ENCODE assay signal across 10 cellular contexts in the genomic region with DNA sequence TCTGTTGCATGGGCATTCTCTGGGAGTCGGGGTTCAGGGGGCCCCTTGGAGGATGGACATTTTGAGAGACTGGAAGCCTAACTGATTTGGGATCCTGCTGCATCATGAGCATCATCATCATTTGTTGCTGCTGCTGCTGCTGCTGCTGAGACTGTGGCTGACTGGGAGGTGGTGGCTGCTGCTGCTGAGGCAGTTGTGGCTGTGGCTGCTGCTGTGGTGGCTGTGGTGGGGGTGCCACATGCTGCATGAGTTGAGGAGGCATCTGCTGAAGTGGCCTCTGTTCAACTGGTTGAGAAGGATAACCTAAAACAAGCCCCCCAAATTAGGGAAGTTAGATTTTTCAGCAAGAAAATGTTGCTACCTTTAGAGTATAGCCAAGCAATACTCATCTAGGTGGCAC. TPM values are rescaled to one million over a fixed set of nuclear protein-coding genes. Genes with fewer than 3 reads are reported as not detected.
A peak's percentile ranks its signal among the peaks of the same experiment; 100 is the strongest.
DNase-seq lines count a peak whose midpoint lies in the region; ATAC-seq and TF ChIP-seq lines count a peak whose summit lies in the region.
"Had no signal": no experiment of that assay in that cellular context is flagged by ENCODE, and none has a peak within 500 bp of the region (broad histone marks: within the 10 kb centered on the region; RNA-seq: fewer than 3 reads in every experiment).

No MANE protein-coding gene starts in this region.

- H3K9me3 Mint-ChIP-seq in activated CD4-positive, alpha-beta T cell treated with anti-CD3 and anti-CD28 coated beads, Interleukin-2, amount 10 ng/mL, durations not matched to agents 24 days and 14 days, result no peaks in the 10 kb centered on the region
- H3K9me3 Mint-ChIP-seq in activated naive CD4-positive, alpha-beta T cell treated with anti-CD3 and anti-CD28 coated beads for 36 hours, result no peaks in the 10 kb centered on the region
- H3K9me3 Mint-ChIP-seq in brain, result no peaks in the 10 kb centered on the region
- H3K9me3 Mint-ChIP-seq in stimulated activated effector memory CD8-positive, alpha-beta T cell treated with anti-CD3 and anti-CD28 coated beads, Interleukin-12 subunit alpha, Interleukin-12 subunit beta, amount 100 ng/mL, for 72 hours, result no peaks in the 10 kb centered on the region
- H3K9me3 Mint-ChIP-seq: CD4-positive, CD25-positive, alpha-beta regulatory T cell had no signal

- H3K36me3 Mint-ChIP-seq in activated CD4-positive, alpha-beta T cell treated with anti-CD3 and anti-CD28 coated beads, Interleukin-2, amount 10 ng/mL, durations not matched to agents 24 days and 14 days (ENCODE audit: low read depth), result peaks cover 44% of the 10 kb centered on the region
- peaks cover 19% of the 10 kb centered on the region for H3K36me3 Mint-ChIP-seq in activated naive CD4-positive, alpha-beta T cell treated with anti-CD3 and anti-CD28 coated beads for 36 hours (ENCODE audit: low read depth)
- H3K36me3 Mint-ChIP-seq in brain, result peaks cover 26% of the 10 kb centered on the region
- peaks cover 75% of the 10 kb centered on the region for H3K36me3 Mint-ChIP-seq in stimulated activated effector memory CD8-positive, alpha-beta T cell treated with anti-CD3 and anti-CD28 coated beads, Interleukin-12 subunit alpha, Interleukin-12 subunit beta, amount 100 ng/mL, for 72 hours

- no peak overlapping the region for H3K4me3 Mint-ChIP-seq in activated CD4-positive, alpha-beta T cell treated with anti-CD3 and anti-CD28 coated beads, Interleukin-2, amount 10 ng/mL, durations not matched to agents 24 days and 14 days
- no peak overlapping the region for H3K4me3 Mint-ChIP-seq in activated naive CD4-positive, alpha-beta T cell treated with anti-CD3 and anti-CD28 coated beads for 36 hours
- H3K4me3 Mint-ChIP-seq in brain, result no peak overlapping the region
- H3K4me3 Mint-ChIP-seq in stimulated activated effector memory CD8-positive, alpha-beta T cell treated with anti-CD3 and anti-CD28 coated beads, Interleukin-12 subunit alpha, Interleukin-12 subunit beta, amount 100 ng/mL, for 72 hours, result no peak overlapping the region
- H3K4me3 Mint-ChIP-seq: CD4-positive, CD25-positive, alpha-beta regulatory T cell had no signal

- DNase-seq in activated CD4-positive, alpha-beta T cell treated with anti-CD3 and anti-CD28 coated beads, Interleukin-2, amount 10 ng/mL, durations not matched to agents 24 days and 14 days, result no peak
- no peak for DNase-seq in activated CD4-positive, alpha-beta T cell treated with anti-CD3 and anti-CD28 coated beads for 48 hours
- DNase-seq in activated naive CD4-positive, alpha-beta T cell treated with anti-CD3 and anti-CD28 coated beads for 36 hours, result no peak
- no peak for DNase-seq in activated naive CD4-positive, alpha-beta T cell treated with anti-CD3 and anti-CD28 coated beads, Interleukin-2, amount 50 U/mL, for 16 hours
- no peak for DNase-seq in stimulated activated effector memory CD8-positive, alpha-beta T cell treated with anti-CD3 and anti-CD28 coated beads, Interleukin-12 subunit alpha, Interleukin-12 subunit beta, amount 100 ng/mL, for 72 hours (ENCODE audit: low spot score in 2 of 2)
- DNase-seq in cortex of kidney (lab: John Stamatoyannopoulos, UW) (no peak), AG08395 (ENCODE audit: low spot score) (no peak)
- DNase-seq: CD4-positive, CD25-positive, alpha-beta regulatory T cell; DMS53 had no signal

- intact Hi-C loops in activated CD4-positive, alpha-beta T cell treated with anti-CD3 and anti-CD28 coated beads, Interleukin-2, amount 10 ng/mL, durations not matched to agents 24 days and 14 days (cut with micrococcal nuclease), result no loop called here
- intact Hi-C loops in activated naive CD4-positive, alpha-beta T cell treated with anti-CD3 and anti-CD28 coated beads for 36 hours (cut with micrococcal nuclease), result no loop called here

- ATAC-seq in stimulated activated effector memory CD8-positive, alpha-beta T cell treated with anti-CD3 and anti-CD28 coated beads, Interleukin-12 subunit alpha, Interleukin-12 subunit beta, amount 100 ng/mL, for 72 hours, result no peak

- H3K4me1 Mint-ChIP-seq in activated CD4-positive, alpha-beta T cell treated with anti-CD3 and anti-CD28 coated beads, Interleukin-2, amount 10 ng/mL, durations not matched to agents 24 days and 14 days, result peaks cover 6% of the 10 kb centered on the region
- peaks cover 8% of the 10 kb centered on the region for H3K4me1 Mint-ChIP-seq in activated naive CD4-positive, alpha-beta T cell treated with anti-CD3 and anti-CD28 coated beads for 36 hours (ENCODE audit: low read depth)
- H3K4me1 Mint-ChIP-seq in brain, result no peaks in the 10 kb centered on the region
- no peaks in the 10 kb centered on the region for H3K4me1 Mint-ChIP-seq in stimulated activated effector memory CD8-positive, alpha-beta T cell treated with anti-CD3 and anti-CD28 coated beads, Interleukin-12 subunit alpha, Interleukin-12 subunit beta, amount 100 ng/mL, for 72 hours

- H3K27me3 Mint-ChIP-seq in activated CD4-positive, alpha-beta T cell treated with anti-CD3 and anti-CD28 coated beads, Interleukin-2, amount 10 ng/mL, durations not matched to agents 24 days and 14 days, result no peaks in the 10 kb centered on the region
- no peaks in the 10 kb centered on the region for H3K27me3 Mint-ChIP-seq in activated naive CD4-positive, alpha-beta T cell treated with anti-CD3 and anti-CD28 coated beads for 36 hours (ENCODE audit: low read depth)
- no peaks in the 10 kb centered on the region for H3K27me3 Mint-ChIP-seq in brain
- H3K27me3 Mint-ChIP-seq: CD4-positive, CD25-positive, alpha-beta regulatory T cell had no signal

- H3K27ac Mint-ChIP-seq in activated CD4-positive, alpha-beta T cell treated with anti-CD3 and anti-CD28 coated beads, Interleukin-2, amount 10 ng/mL, durations not matched to agents 24 days and 14 days, result peak overlapping the region; percentile 36
- H3K27ac Mint-ChIP-seq in activated naive CD4-positive, alpha-beta T cell treated with anti-CD3 and anti-CD28 coated beads for 36 hours, result peak overlapping the region; percentile 31
- peak overlapping the region in 3 of 5 experiments; percentile 23 to 94 (median 70) for H3K27ac Mint-ChIP-seq in brain
- peak overlapping the region; percentile 50 for H3K27ac Mint-ChIP-seq in stimulated activated effector memory CD8-positive, alpha-beta T cell treated with anti-CD3 and anti-CD28 coated beads, Interleukin-12 subunit alpha, Interleukin-12 subunit beta, amount 100 ng/mL, for 72 hours
- H3K27ac Mint-ChIP-seq: CD4-positive, CD25-positive, alpha-beta regulatory T cell had no signal

- TF ChIP-seq CTCF in brain (conservative IDR thresholded peaks at IDR 0.05), result no peak

- CTCF ChIA-PET in activated naive CD4-positive, alpha-beta T cell treated with anti-CD3 and anti-CD28 coated beads for 36 hours (lab: Charles Lee), result no interaction called here

RNA-seq across cellular contexts. Expression of a gene that starts 38.9 kb away (rescaled TPM):
- 2.3 and 2.7 TPM in 2 replicates for total RNA-seq in activated CD4-positive, alpha-beta T cell treated with anti-CD3 and anti-CD28 coated beads, Interleukin-2, amount 10 ng/mL, durations not matched to agents 24 days and 14 days
- total RNA-seq in activated naive CD4-positive, alpha-beta T cell treated with anti-CD3 and anti-CD28 coated beads for 36 hours, result 1 to 10 TPM; 1.9 TPM
- polyA plus RNA-seq in brain (ENCODE audit: insufficient read depth, low read depth, low replicate concordance), result 169 TPM
